ENCODE assay signal across 8 cellular contexts in genomic region chr11:134068829-134069425, GRCh38. TPM values are rescaled to one million over a fixed set of nuclear protein-coding genes. Genes with fewer than 3 reads are reported as not detected.
DNase-seq lines count a peak whose midpoint lies in the region; ATAC-seq and TF ChIP-seq lines count a peak whose summit lies in the region.

Gene JAM3, plus strand, starts transcription at chr11:134069072. Its CDS starts 12 bp downstream, at chr11:134069084.

- H3K36me3 ChIP-seq in Caco-2 (ENCODE audit: control insufficient read depth, insufficient read depth, low read length) (no peaks in the 10 kb centered on the region), SJSA1 (no peaks in the 10 kb centered on the region), neural progenitor cell (no peaks in the 10 kb centered on the region)

- H3K36me3 Mint-ChIP-seq in Caco-2 (ENCODE audit: insufficient read depth, unreplicated experiment) (no peaks in the 10 kb centered on the region), neural progenitor cell (peaks cover 6% of the 10 kb centered on the region)
- H3K36me3 Mint-ChIP-seq in activated naive CD4-positive, alpha-beta T cell treated with anti-CD3 and anti-CD28 coated beads, Interleukin-2, amount 10 ng/mL, durations not matched to agents 7 days and 5 days: peaks cover 2% of the 10 kb centered on the region

- H3K4me1 Mint-ChIP-seq in Caco-2 (ENCODE audit: low read depth, unreplicated experiment) (no peaks in the 10 kb centered on the region), neural progenitor cell (peaks cover 47% of the 10 kb centered on the region)
- peaks cover 14% of the 10 kb centered on the region for H3K4me1 Mint-ChIP-seq in activated naive CD4-positive, alpha-beta T cell treated with anti-CD3 and anti-CD28 coated beads, Interleukin-2, amount 10 ng/mL, durations not matched to agents 7 days and 5 days
- H3K4me1 Mint-ChIP-seq in stimulated activated naive CD8-positive, alpha-beta T cell treated with anti-CD3 and anti-CD28 coated beads, Interleukin-15, amount 100 ng/mL, for 72 hours: peaks cover 39% of the 10 kb centered on the region

- H3K9me3 Mint-ChIP-seq in Caco-2 (ENCODE audit: unreplicated experiment) (no peaks in the 10 kb centered on the region), neural progenitor cell (no peaks in the 10 kb centered on the region)
- H3K9me3 Mint-ChIP-seq in activated naive CD4-positive, alpha-beta T cell treated with anti-CD3 and anti-CD28 coated beads, Interleukin-2, amount 10 ng/mL, durations not matched to agents 7 days and 5 days: no peaks in the 10 kb centered on the region
- no peaks in the 10 kb centered on the region for H3K9me3 Mint-ChIP-seq in stimulated activated naive CD8-positive, alpha-beta T cell treated with anti-CD3 and anti-CD28 coated beads, Interleukin-15, amount 100 ng/mL, for 72 hours

- CTCF ChIA-PET in Caco-2 (lab: Charles Lee): interaction anchor here (1.6 kb wide), 1 partner anchor 30 kb away, joined by 6 read pairs; no protein-coding TSS in a partner anchor
- CTCF ChIA-PET in activated naive CD4-positive, alpha-beta T cell treated with anti-CD3 and anti-CD28 coated beads, Interleukin-2, amount 10 ng/mL, durations not matched to agents 7 days and 5 days (lab: Charles Lee): interaction anchor here (2.7 kb wide), 1 partner anchor 141 kb away, joined by 10 read pairs; no protein-coding TSS in a partner anchor

- peaks cover 3% of the 10 kb centered on the region for H3F3A ChIP-seq in neural progenitor cell (ENCODE audit: low read depth)

- H3K27me3 ChIP-seq in Caco-2 (replicated peaks; ENCODE audit: control insufficient read depth, insufficient read depth, low read length) (no peaks in the 10 kb centered on the region), SJSA1 (replicated peaks) (peaks cover 13% of the 10 kb centered on the region), neural progenitor cell (peaks cover 17% of the 10 kb centered on the region)

- peak within 1 kb of the TSS; percentile 76 for H3K4me2 ChIP-seq in neural progenitor cell

- H3K4me3 Mint-ChIP-seq in Caco-2 (ENCODE audit: unreplicated experiment) (peak within 1 kb of the TSS; percentile 45), neural progenitor cell (peak within 1 kb of the TSS; percentile 98)
- peak within 1 kb of the TSS; percentile 85 for H3K4me3 Mint-ChIP-seq in activated naive CD4-positive, alpha-beta T cell treated with anti-CD3 and anti-CD28 coated beads, Interleukin-2, amount 10 ng/mL, durations not matched to agents 7 days and 5 days
- H3K4me3 Mint-ChIP-seq in stimulated activated naive CD8-positive, alpha-beta T cell treated with anti-CD3 and anti-CD28 coated beads, Interleukin-15, amount 100 ng/mL, for 72 hours: peak within 1 kb of the TSS; percentile 99

- H3K27me3 Mint-ChIP-seq in Caco-2 (ENCODE audit: insufficient read depth, unreplicated experiment) (peaks cover 22% of the 10 kb centered on the region), neural progenitor cell (ENCODE audit: insufficient read depth, low read depth) (peaks cover 4% of the 10 kb centered on the region)
- peaks cover 76% of the 10 kb centered on the region for H3K27me3 Mint-ChIP-seq in activated naive CD4-positive, alpha-beta T cell treated with anti-CD3 and anti-CD28 coated beads, Interleukin-2, amount 10 ng/mL, durations not matched to agents 7 days and 5 days
- H3K27me3 Mint-ChIP-seq in stimulated activated naive CD8-positive, alpha-beta T cell treated with anti-CD3 and anti-CD28 coated beads, Interleukin-15, amount 100 ng/mL, for 72 hours: peaks cover 39% of the 10 kb centered on the region

- peak; percentile 86 for ATAC-seq in GM21528 (IDR thresholded peaks at IDR 0.05; ENCODE audit: low FRiP score, unreplicated experiment)
- ATAC-seq in stimulated activated naive CD8-positive, alpha-beta T cell treated with anti-CD3 and anti-CD28 coated beads, Interleukin-15, amount 100 ng/mL, for 72 hours: peak; percentile 95

- H3K4me3 ChIP-seq in Caco-2 (ENCODE audit: low read depth, low read length): no peak within 1 kb of the TSS
- peak within 1 kb of the TSS; percentile 36 for H3K4me3 ChIP-seq in SJSA1
- H3K4me3 ChIP-seq in neural progenitor cell: peak within 1 kb of the TSS; percentile 87

- no peak within 1 kb of the TSS for H3K27ac Mint-ChIP-seq in Caco-2 (ENCODE audit: unreplicated experiment)
- H3K27ac Mint-ChIP-seq in activated naive CD4-positive, alpha-beta T cell treated with anti-CD3 and anti-CD28 coated beads, Interleukin-2, amount 10 ng/mL, durations not matched to agents 7 days and 5 days: no peak within 1 kb of the TSS
- peak within 1 kb of the TSS; percentile 99 for H3K27ac Mint-ChIP-seq in neural progenitor cell
- H3K27ac Mint-ChIP-seq in stimulated activated naive CD8-positive, alpha-beta T cell treated with anti-CD3 and anti-CD28 coated beads, Interleukin-15, amount 100 ng/mL, for 72 hours: peak within 1 kb of the TSS; percentile 96 to 99

- H3K4me1 ChIP-seq in Caco-2 (no peaks in the 10 kb centered on the region), SJSA1 (replicated peaks) (0 out of 2 replicates have a peak, but pooled peaks cover 2% of the 10 kb centered on the region), neural progenitor cell (peaks cover 21% of the 10 kb centered on the region)

- POLR2A ChIA-PET in Caco-2 (lab: Charles Lee): no interaction called here

- H3K9ac ChIP-seq in neural progenitor cell: peak within 1 kb of the TSS; percentile 43

- peaks cover 46% of the 10 kb centered on the region for H3K79me2 ChIP-seq in neural progenitor cell (ENCODE audit: low read depth)

- no TSS peak for BruUV-seq in Caco-2 (replicated peaks; lab: Mats Ljungman, UMichigan)

- H2AFZ ChIP-seq in neural progenitor cell (replicated peaks): peak within 1 kb of the TSS; percentile 80

- intact Hi-C loops in Caco-2 (cut with micrococcal nuclease; ENCODE audit: unreplicated experiment): no loop called here

- no peak for TF ChIP-seq CTCF in Caco-2 (IDR thresholded peaks at IDR 0.05; ENCODE audit: insufficient read depth in 1 of 2, low read depth in 1 of 2, low read length in 1 of 2, severe bottlenecking in 1 of 2, unreplicated experiment in 1 of 2)
- no peak for TF ChIP-seq CTCF in neural progenitor cell (IDR thresholded peaks at IDR 0.05)

- peaks cover 47% of the 10 kb centered on the region for H4K20me1 ChIP-seq in neural progenitor cell (ENCODE audit: low read depth)

- H3K27ac ChIP-seq in SJSA1 (no peak within 1 kb of the TSS), neural progenitor cell (no peak within 1 kb of the TSS)

- H3K9me3 ChIP-seq in Caco-2 (0 out of 2 replicates have a peak, but pooled peaks cover 6% of the 10 kb centered on the region), SJSA1 (replicated peaks) (no peaks in the 10 kb centered on the region), neural progenitor cell (ENCODE audit: low read depth) (no peaks in the 10 kb centered on the region)

- DNase-seq in Caco-2: peak; percentile 66 to 71
- DNase-seq in KG1 (lab: John Stamatoyannopoulos, UW): peak; percentile 95
- peak; percentile 37 to 79 for DNase-seq in SJSA1 (ENCODE audit: low read depth in 1 of 2, low spot score in 2 of 2)
- peak; percentile 97 for DNase-seq in activated naive CD4-positive, alpha-beta T cell treated with anti-CD3 and anti-CD28 coated beads, Interleukin-2, amount 10 ng/mL, durations not matched to agents 7 days and 5 days
- DNase-seq in germinal center (ENCODE audit: low spot score): peak; percentile 99
- peak; percentile 99 for DNase-seq in neural progenitor cell (ENCODE audit: low spot score)
- DNase-seq in stimulated activated naive CD8-positive, alpha-beta T cell treated with anti-CD3 and anti-CD28 coated beads, Interleukin-15, amount 100 ng/mL, for 72 hours: peak; percentile 97

RNA-seq across cellular contexts. Expression of gene JAM3, which starts in this region (rescaled TPM):
- total RNA-seq in Caco-2 (2022): 0.65 and 1.5 TPM in 2 replicates
- total RNA-seq in SJSA1 (2014; rRNA removed; shearing (Covaris generic)): 1.7 and 2.4 TPM in 2 replicates
- 65.9 and 68.1 TPM in 2 replicates for total RNA-seq in neural progenitor cell (ENCODE audit: low replicate concordance)

Comparison
In these comparisons a context has a peak if more than half of its experiments do, and no peak if none do; other contexts are left out.
1. RNA of gene JAM3 (total RNA-seq): 65.9 to 68.1 TPM in neural progenitor cell; 1.7 to 2.4 TPM in SJSA1 and 0.65 to 1.5 TPM in Caco-2; every median in the first group is over 10 times any median in the second.
2. H3K27ac Mint-ChIP-seq: peak in neural progenitor cell (single experiment) and stimulated activated naive CD8-positive, alpha-beta T cell treated with anti-CD3 and anti-CD28 coated beads, Interleukin-15, amount 100 ng/mL, for 72 hours (2 of 2); none in Caco-2 (single experiment) and activated naive CD4-positive, alpha-beta T cell treated with anti-CD3 and anti-CD28 coated beads, Interleukin-2, amount 10 ng/mL, durations not matched to agents 7 days and 5 days (single experiment).
3. H3K4me3 Mint-ChIP-seq: peak in every context shown above with its lines; median percentile 99 in stimulated activated naive CD8-positive, alpha-beta T cell treated with anti-CD3 and anti-CD28 coated beads, Interleukin-15, amount 100 ng/mL, for 72 hours; 98 in neural progenitor cell; 85 in activated naive CD4-positive, alpha-beta T cell treated with anti-CD3 and anti-CD28 coated beads, Interleukin-2, amount 10 ng/mL, durations not matched to agents 7 days and 5 days; 45 in Caco-2.
4. Peak in every context shown above with its lines, with median percentiles within 50 percentile points of each other: DNase-seq.